Comparison of ENCODE assay signal across 20 cellular contexts in genomic region chr1:14930224-14930965, GRCh38.
DNase-seq lines count a peak whose midpoint lies in the region; ATAC-seq and TF ChIP-seq lines count a peak whose summit lies in the region.
"Had no signal": no experiment of that assay in that cellular context is flagged by ENCODE, and none has a peak within 500 bp of the region (broad histone marks: within the 10 kb centered on the region; RNA-seq: fewer than 3 reads in every experiment).

No MANE protein-coding gene starts in this region.

- peak overlapping the region in 2 of 11 experiments; percentile 20 to 36; a peak in 3 of 22 replicates for H3K27ac ChIP-seq in BLaER1 treated with 17β-estradiol and CSF1 and Interleukin-3, amounts not matched to agents 10 nM and 100 nM
- H3K27ac ChIP-seq in hepatocyte (peak overlapping the region; percentile 83), ovary (peak overlapping the region; percentile 65 to 68)
- H3K27ac ChIP-seq: lower lobe of right lung, PC-9, SJSA1, WERI-Rb-1 had no signal

- no peak for TF ChIP-seq EP300 in ovary (IDR thresholded peaks at IDR 0.05)

- H3K36me3 ChIP-seq in BLaER1 treated with 17β-estradiol and CSF1 and Interleukin-3, amounts not matched to agents 10 nM and 100 nM = no peaks in the 10 kb centered on the region
- H3K36me3 ChIP-seq in hepatocyte (replicated peaks; ENCODE audit: insufficient read depth, low read depth) (no peaks in the 10 kb centered on the region), ovary (no peaks in the 10 kb centered on the region)
- H3K36me3 ChIP-seq: lower lobe of right lung, SJSA1, transverse colon, WERI-Rb-1 had no signal

- TF ChIP-seq CTCF in hepatocyte (IDR thresholded peaks at IDR 0.05; ENCODE audit: poor library complexity) (no peak), ovary (IDR thresholded peaks at IDR 0.05) (no peak)

- DNase-seq in SK-MEL-5 (ENCODE audit: low read depth, low spot score) (peak; percentile 48), hepatocyte (ENCODE audit: low spot score) (no peak), ovary (peak in 2 of 5 donors; percentile 47 to 57), left lobe of liver (ENCODE audit: low spot score) (no peak)
- DNase-seq: activated CD4-positive, alpha-beta memory T cell treated with anti-CD3 and anti-CD28 coated beads, Interleukin-2, amount 10 ng/mL, durations not matched to agents 7 days and 5 days; activated T-cell treated with anti-CD3 and anti-CD28 coated beads, Interleukin-2, amount 50 U/mL, for 4 hours; CD4-positive, CD25-positive, alpha-beta regulatory T cell; lower lobe of right lung; naive thymus-derived CD8-positive, alpha-beta T cell; PC-9; stimulated activated CD4-positive, alpha-beta T cell treated with anti-CD3 and anti-CD28 coated beads, Interleukin-15, amount 100 ng/mL, for 24 hours; T-helper 2 cell; WERI-Rb-1 had no signal

- H3K9me3 ChIP-seq in BLaER1 treated with 17β-estradiol and CSF1 and Interleukin-3, amounts not matched to agents 10 nM and 100 nM (replicated peaks in 1 of 11) = no peaks in the 10 kb centered on the region
- H3K9me3 ChIP-seq in hepatocyte (ENCODE audit: low read depth) (no peaks in the 10 kb centered on the region), ovary (no peaks in the 10 kb centered on the region)
- H3K9me3 ChIP-seq: lower lobe of right lung, SJSA1, transverse colon had no signal

- in situ Hi-C loops in SK-MEL-5 (cut with HindIII; ENCODE audit: low pct_unique_long_range_greater_than_20kb, low sequenced_read_pairs) = no loop called here

- intact Hi-C loops in ovary (cut with DNase I) = no loop called here

- peaks cover 0 to 58% (median 7%) of the 10 kb centered on the region in 11 experiments; a peak in 12 of 22 replicates for H3K27me3 ChIP-seq in BLaER1 treated with 17β-estradiol and CSF1 and Interleukin-3, amounts not matched to agents 10 nM and 100 nM
- H3K27me3 ChIP-seq in hepatocyte = no peaks in the 10 kb centered on the region
- H3K27me3 ChIP-seq in ovary = no peaks in the 10 kb centered on the region
- H3K27me3 ChIP-seq: SJSA1 had no signal

- H3K9me2 ChIP-seq in hepatocyte (replicated peaks; ENCODE audit: insufficient read depth) = no peaks in the 10 kb centered on the region

- H3K9ac ChIP-seq in BLaER1 treated with 17β-estradiol and CSF1 and Interleukin-3, amounts not matched to agents 10 nM and 100 nM = peak overlapping the region in 6 of 11 experiments; percentile 19 to 64 (median 53); a peak in 7 of 22 replicates

- TF ChIP-seq POLR2A in ovary (IDR thresholded peaks at IDR 0.05) = no peak

- peaks cover 0 to 94% (median 56%) of the 10 kb centered on the region in 11 experiments; a peak in 18 of 22 replicates for H4K20me1 ChIP-seq in BLaER1 treated with 17β-estradiol and CSF1 and Interleukin-3, amounts not matched to agents 10 nM and 100 nM
- H4K20me1 ChIP-seq in hepatocyte (ENCODE audit: insufficient read depth, poor library complexity, severe bottlenecking) = peaks cover 2% of the 10 kb centered on the region

- H2AFZ ChIP-seq in hepatocyte = no peak overlapping the region
- H2AFZ ChIP-seq: PC-9 had no signal

- peaks cover 16 to 65% (median 44%) of the 10 kb centered on the region in 10 experiments for H3K4me1 ChIP-seq in BLaER1 treated with 17β-estradiol and CSF1 and Interleukin-3, amounts not matched to agents 10 nM and 100 nM
- H3K4me1 ChIP-seq in hepatocyte (ENCODE audit: insufficient read depth) (peaks cover 35% of the 10 kb centered on the region), ovary (ENCODE audit: insufficient read depth) (peaks cover 37% of the 10 kb centered on the region)

- ATAC-seq in HG03095 (IDR thresholded peaks at IDR 0.05; ENCODE audit: unreplicated experiment) (no peak), left lobe of liver (no peak), GM19023 (IDR thresholded peaks at IDR 0.05; ENCODE audit: unreplicated experiment) (no peak), GM21526 (IDR thresholded peaks at IDR 0.05; ENCODE audit: low FRiP score, unreplicated experiment) (no peak)
- ATAC-seq: activated T-cell treated with anti-CD3 and anti-CD28 coated beads, Interleukin-2, amount 50 U/mL, for 4 hours; naive thymus-derived CD8-positive, alpha-beta T cell; stimulated activated memory B cell treated with anti-CD40 and anti-IgM and Interleukin-4, amounts not matched to agents 10 μg/mL and 1 μg/mL and 100 μg/mL, for 72 hours had no signal

- peak overlapping the region; percentile 25 to 94 (median 85) for H3K4me2 ChIP-seq in BLaER1 treated with 17β-estradiol and CSF1 and Interleukin-3, amounts not matched to agents 10 nM and 100 nM
- H3K4me2 ChIP-seq in hepatocyte = peak overlapping the region; percentile 66
- H3K4me2 ChIP-seq: PC-9 had no signal

- H3K79me2 ChIP-seq in hepatocyte = peaks cover 50% of the 10 kb centered on the region

- H3K4me3 ChIP-seq in BLaER1 treated with 17β-estradiol and CSF1 and Interleukin-3, amounts not matched to agents 10 nM and 100 nM = peak overlapping the region in 4 of 10 experiments; percentile 11 to 23 (median 21); a peak in 5 of 20 replicates
- H3K4me3 ChIP-seq in hepatocyte = no peak overlapping the region
- H3K4me3 ChIP-seq in ovary = no peak overlapping the region
- H3K4me3 ChIP-seq: lower lobe of right lung, PC-9, SJSA1, transverse colon had no signal

- WGBS in hepatocyte (ENCODE audit: low lambda C conversion rate, missing lambda C conversion rate) = 72% methylated on average over 16 of the region's 16 CpGs
- 17 to 38% (median 22%) methylated on average over 16 of the region's 16 CpGs for WGBS in ovary, 3 donors
